9 cellular contexts compared by ENCODE assay signal in genomic region chr3:50327129-50327528, GRCh38. TPM values are rescaled to one million over a fixed set of nuclear protein-coding genes. Genes with fewer than 3 reads are reported as not detected.
DNase-seq lines count a peak whose midpoint lies in the region; ATAC-seq, FAIRE-seq and TF ChIP-seq lines count a peak whose summit lies in the region.
"Had no signal": no experiment of that assay in that cellular context is flagged by ENCODE, and none has a peak within 500 bp of the region (broad histone marks: within the 10 kb centered on the region; RNA-seq: fewer than 3 reads in every experiment).

No MANE protein-coding gene starts in this region.

- no peaks in the 10 kb centered on the region for H3K27me3 Mint-ChIP-seq in activated naive CD4-positive, alpha-beta T cell treated with anti-CD3 and anti-CD28 coated beads, Interleukin-2, amount 10 ng/mL, durations not matched to agents 7 days and 5 days

- H3K27me3 ChIP-seq in K562 (ENCODE audit: control insufficient read depth in 2 of 2, insufficient read depth in 2 of 2, low read length in 2 of 2) (no peaks in the 10 kb centered on the region), mesenchymal stem cell (ENCODE audit: control insufficient read depth in 1 of 2, insufficient read depth in 1 of 2, low read length in 2 of 2) (no peaks in the 10 kb centered on the region), upper lobe of right lung (no peaks in the 10 kb centered on the region)

- no peak overlapping the region for H2BK15ac ChIP-seq in mesenchymal stem cell (ENCODE audit: low read depth, poor library complexity, severe bottlenecking)

- peak overlapping the region; percentile 86 for H3K4me2 ChIP-seq in K562 (ENCODE audit: insufficient read depth, low read length)
- H3K4me2 ChIP-seq in mesenchymal stem cell (ENCODE audit: low read length, poor library complexity, severe bottlenecking): peak overlapping the region; percentile 82

- H3K36me3 Mint-ChIP-seq in activated naive CD4-positive, alpha-beta T cell treated with anti-CD3 and anti-CD28 coated beads, Interleukin-2, amount 10 ng/mL, durations not matched to agents 7 days and 5 days: peaks cover 28% of the 10 kb centered on the region

- peaks cover 31% of the 10 kb centered on the region for H3K4me1 Mint-ChIP-seq in activated naive CD4-positive, alpha-beta T cell treated with anti-CD3 and anti-CD28 coated beads, Interleukin-2, amount 10 ng/mL, durations not matched to agents 7 days and 5 days

- no peak overlapping the region for H4K8ac ChIP-seq in mesenchymal stem cell (ENCODE audit: low read length)

- no peak for TF ChIP-seq POLR2A in K562 (conservative IDR thresholded peaks at IDR 0.05)

- no peak overlapping the region for H2AK5ac ChIP-seq in mesenchymal stem cell (ENCODE audit: low read length, severe bottlenecking)

- no peak overlapping the region for H2BK5ac ChIP-seq in mesenchymal stem cell (ENCODE audit: low read depth, low read length, poor library complexity, severe bottlenecking)

- peak overlapping the region; percentile 93 for H3K4me3 Mint-ChIP-seq in activated naive CD4-positive, alpha-beta T cell treated with anti-CD3 and anti-CD28 coated beads, Interleukin-2, amount 10 ng/mL, durations not matched to agents 7 days and 5 days

- intact Hi-C loops in K562 (cut with micrococcal nuclease): no loop called here
- intact Hi-C loops in upper lobe of right lung (cut with DNase I): no loop called here

- in situ Hi-C loops in K562 (cut with MboI): no loop called here

- H3K27ac ChIP-seq in K562 (ENCODE audit: extremely low read depth, low read depth, low read length) (peak overlapping the region; percentile 54), mesenchymal stem cell (ENCODE audit: low read length, poor library complexity, severe bottlenecking) (no peak overlapping the region), upper lobe of right lung (peak overlapping the region; percentile 89)

- no peak overlapping the region for H2BK12ac ChIP-seq in mesenchymal stem cell (ENCODE audit: low read length in 2 of 2)

- H3K27ac Mint-ChIP-seq in activated naive CD4-positive, alpha-beta T cell treated with anti-CD3 and anti-CD28 coated beads, Interleukin-2, amount 10 ng/mL, durations not matched to agents 7 days and 5 days: peak overlapping the region; percentile 52

- H3K4ac ChIP-seq in mesenchymal stem cell (ENCODE audit: low read depth in 1 of 2, low read length in 2 of 2): peak overlapping the region in 1 of 2 experiments; percentile 47

- H2BK120ac ChIP-seq in mesenchymal stem cell (ENCODE audit: low read depth, low read length): no peak overlapping the region

- H3K9me1 ChIP-seq in K562 (ENCODE audit: control insufficient read depth, insufficient read depth, low read length): no peaks in the 10 kb centered on the region

- CTCF ChIA-PET in activated naive CD4-positive, alpha-beta T cell treated with anti-CD3 and anti-CD28 coated beads, Interleukin-2, amount 10 ng/mL, durations not matched to agents 7 days and 5 days (lab: Charles Lee): interaction anchor here (1.1 kb wide), 1 partner anchor 24 kb away, joined by 3 read pairs; the partner anchor contains the start of gene HYAL1
- CTCF ChIA-PET in K562 (lab: Yijun Ruan, JAX; ENCODE audit: low intra/inter-chr PET ratio): no interaction called here

- peaks cover 20% of the 10 kb centered on the region for H3K79me2 ChIP-seq in K562 (ENCODE audit: control insufficient read depth, insufficient read depth, low read length)

- no peak overlapping the region for H3K18ac ChIP-seq in mesenchymal stem cell (ENCODE audit: low read depth in 1 of 2, low read length in 2 of 2)

- no peak for FAIRE-seq in K562 (lab: Jason Lieb, UNC)

- peaks cover 55% of the 10 kb centered on the region; the same call in 2 of the 3 replicates for H3K36me3 ChIP-seq in K562 (ENCODE audit: control insufficient read depth, insufficient read depth, low read length)
- peaks cover 47 to 59% of the 10 kb centered on the region in 2 experiments for H3K36me3 ChIP-seq in mesenchymal stem cell (ENCODE audit: control insufficient read depth in 1 of 2, insufficient read depth in 2 of 2, low read depth in 1 of 2, low read length in 2 of 2)
- H3K36me3 ChIP-seq in upper lobe of right lung: peaks cover 42% of the 10 kb centered on the region

- BruUV-seq in K562 (replicated peaks; lab: Mats Ljungman, UMichigan): no TSS peak

- TF ChIP-seq RAD21 in K562 (CRISPR knock-in tag; conservative IDR thresholded peaks at IDR 0.05 in 1 of 2, IDR thresholded peaks at IDR 0.05 in 1 of 2): no peak

- TF ChIP-seq CTCF in K562 (IDR thresholded peaks at IDR 0.05 in 2 of 3, conservative IDR thresholded peaks at IDR 0.05 in 1 of 3; ENCODE audit: insufficient read depth in 2 of 3, low read depth in 1 of 3, low read length in 3 of 3) (no peak), upper lobe of right lung (IDR thresholded peaks at IDR 0.05) (no peak)

- H3K9me3 ChIP-seq in K562 (replicated peaks; ENCODE audit: control insufficient read depth, insufficient read depth, low read depth, low read length) (no peaks in the 10 kb centered on the region), mesenchymal stem cell (ENCODE audit: control insufficient read depth, low read length) (no peaks in the 10 kb centered on the region), upper lobe of right lung (no peaks in the 10 kb centered on the region)

- no peak overlapping the region for H2AFZ ChIP-seq in K562 (ENCODE audit: low read depth, low read length)
- no peak overlapping the region for H2AFZ ChIP-seq in mesenchymal stem cell (ENCODE audit: low read depth, low read length)

- peaks cover 32% of the 10 kb centered on the region for H3K79me1 ChIP-seq in mesenchymal stem cell (replicated peaks; ENCODE audit: low read length, poor library complexity, severe bottlenecking)

- 0 out of 2 replicates have a peak, but pooled peaks cover 4% of the 10 kb centered on the region for H4K20me1 ChIP-seq in K562 (replicated peaks; ENCODE audit: control insufficient read depth, insufficient read depth, low read length)

- TF ChIP-seq EP300 in K562 (IDR thresholded peaks at IDR 0.05; ENCODE audit: low read length): no peak

- H4K91ac ChIP-seq in mesenchymal stem cell (ENCODE audit: low read length): no peak overlapping the region

- no peak overlapping the region for H3K23ac ChIP-seq in mesenchymal stem cell (ENCODE audit: low read length in 2 of 2)

- H3K4me3 ChIP-seq in K562 (peak overlapping the region; percentile 84), mesenchymal stem cell (ENCODE audit: insufficient read depth in 1 of 2, low read depth in 1 of 2, low read length in 2 of 2) (peak overlapping the region; percentile 30 to 94), upper lobe of right lung (peak overlapping the region; percentile 99)

- no peak for DNase-seq in activated naive CD4-positive, alpha-beta T cell treated with anti-CD3 and anti-CD28 coated beads, Interleukin-2, amount 10 ng/mL, durations not matched to agents 7 days and 5 days
- DNase-seq in activated naive CD4-positive, alpha-beta T cell treated with Interleukin-2 at 50 U/mL for 16 hours: no peak
- DNase-seq in K562 (ENCODE audit: extremely low read depth in 1 of 4, low spot score in 3 of 4) (no peak), mesenchymal stem cell (no peak), upper lobe of right lung (no peak), glomerular visceral epithelial cell (ENCODE audit: extremely low spot score) (no peak)
- DNase-seq: DMS53 had no signal

- peak overlapping the region; percentile 78 to 98 for H3K9ac ChIP-seq in K562 (ENCODE audit: insufficient read depth in 1 of 2, low read depth in 2 of 2, low read length in 2 of 2)
- peak overlapping the region; percentile 96 for H3K9ac ChIP-seq in mesenchymal stem cell (ENCODE audit: low read length)

- ATAC-seq in K562 (no peak), upper lobe of right lung (no peak), HG03097 (IDR thresholded peaks at IDR 0.05; ENCODE audit: low FRiP score, unreplicated experiment) (no peak), HG03045 (IDR thresholded peaks at IDR 0.05; ENCODE audit: unreplicated experiment) (no peak)

- 27% methylated on average over 4 of the region's 4 CpGs for WGBS in K562 (ENCODE audit: insufficient coverage, low coverage, missing lambda C conversion rate)
- WGBS in mesenchymal stem cell: 81% methylated on average over 4 of the region's 4 CpGs

- no peak overlapping the region for H3K14ac ChIP-seq in mesenchymal stem cell (ENCODE audit: low read length in 2 of 2)

- H3K9me3 Mint-ChIP-seq in activated naive CD4-positive, alpha-beta T cell treated with anti-CD3 and anti-CD28 coated beads, Interleukin-2, amount 10 ng/mL, durations not matched to agents 7 days and 5 days: no peaks in the 10 kb centered on the region

- POLR2A ChIA-PET in K562 (lab: Yijun Ruan, JAX): interaction anchor here (0.7 to 2.1 kb wide), 4 partner anchors 10 to 35 kb away, joined by 3 to 31 read pairs (median 4); no protein-coding TSS in a partner anchor

- H3K4me1 ChIP-seq in K562 (replicated peaks in 1 of 2; ENCODE audit: control insufficient read depth in 2 of 2, insufficient read depth in 2 of 2, low read length in 2 of 2) (peaks cover 13 to 35% of the 10 kb centered on the region in 2 experiments; a peak in 4 of 5 replicates), mesenchymal stem cell (ENCODE audit: control insufficient read depth, insufficient read depth, low read depth, low read length) (peaks cover 21% of the 10 kb centered on the region), upper lobe of right lung (peaks cover 40% of the 10 kb centered on the region)

RNA-seq across cellular contexts. Expression of gene TUSC2, which starts 0.9 kb away (rescaled TPM):
- 4.5 and 14.6 TPM in 2 replicates for total RNA-seq in K562 (2011; cell fraction: chromatin; rRNA removed; ENCODE audit: low replicate concordance)
- total RNA-seq in K562 (2011; cell fraction: nucleolus; rRNA removed): 13.3 and 14.6 TPM in 2 replicates
- total RNA-seq in K562 (2011; cell fraction: nucleoplasm; rRNA removed): 12.8 and 17.5 TPM in 2 replicates
- 39.9 TPM in 2 replicates for total RNA-seq in K562 (2014; rRNA removed)
- 14.5 and 16.1 TPM in 2 replicates for total RNA-seq in K562 (2014; rRNA removed; fragmentation: Illumina TruSeq; extraction: Trizol)
- 17.2 and 18.5 TPM in 2 replicates for total RNA-seq in K562 (2015; rRNA removed; fragmentation: Illumina TruSeq; extraction: Trizol)
- 24.6 and 25.8 TPM in 2 replicates for total RNA-seq in K562 (2021)
- 28.0 and 28.4 TPM in 2 replicates for polyA plus RNA-seq in K562 (2011; rRNA removed)
- polyA plus RNA-seq in K562 (2011; cell fraction: cytosol; rRNA removed): 37.6 and 58.4 TPM in 2 replicates
- polyA plus RNA-seq in K562 (2011; cell fraction: nucleus; rRNA removed): 21.9 and 23.6 TPM in 2 replicates
- polyA plus RNA-seq in K562 (2012): 19.2 and 26.6 TPM in 2 replicates
- 24.2 and 26.1 TPM in 2 replicates for polyA plus RNA-seq in K562 (2014; fragmentation: Illumina TruSeq; extraction: Trizol)
- polyA plus RNA-seq in K562 (2014; fragmentation: Nextera tagmentation; extraction: Ambion mirVana): 1 to 10 TPM; 2.8 to 4.4 TPM
- 60.5 and 67.5 TPM in 2 replicates for polyA plus RNA-seq in K562 (2014; rRNA removed)
- polyA minus RNA-seq in K562 (2011; rRNA and poly(A)+ RNA removed): 7.5 and 10.5 TPM in 2 replicates
- 5.4 and 8.1 TPM in 2 replicates for polyA minus RNA-seq in K562 (2011; cell fraction: cytosol; rRNA and poly(A)+ RNA removed)
- polyA minus RNA-seq in K562 (2011; cell fraction: nucleus; rRNA and poly(A)+ RNA removed): 4.4 and 6.6 TPM in 2 replicates
- polyA plus RNA-seq in mesenchymal stem cell (2013, experiment 1 of 2): 23.7 TPM
- polyA plus RNA-seq in mesenchymal stem cell (2013, experiment 2 of 2): 23.1 TPM
- total RNA-seq in upper lobe of right lung: 29.2 TPM

RNA-seq across cellular contexts. Expression of gene HYAL2, which starts 4.6 kb away (rescaled TPM):
- 8.0 and 38.1 TPM in 2 replicates for total RNA-seq in K562 (2011; cell fraction: chromatin; rRNA removed; ENCODE audit: low replicate concordance)
- 51.5 and 52.6 TPM in 2 replicates for total RNA-seq in K562 (2011; cell fraction: nucleolus; rRNA removed)
- total RNA-seq in K562 (2011; cell fraction: nucleoplasm; rRNA removed): 19.1 and 27.8 TPM in 2 replicates
- 18.4 and 22.7 TPM in 2 replicates for total RNA-seq in K562 (2014; rRNA removed)
- 3.1 and 4.0 TPM in 2 replicates for total RNA-seq in K562 (2014; rRNA removed; fragmentation: Illumina TruSeq; extraction: Trizol)
- 11.2 and 11.4 TPM in 2 replicates for total RNA-seq in K562 (2015; rRNA removed; fragmentation: Illumina TruSeq; extraction: Trizol)
- total RNA-seq in K562 (2021): 12.4 and 13.3 TPM in 2 replicates
- 13.4 and 18.8 TPM in 2 replicates for polyA plus RNA-seq in K562 (2011; rRNA removed)
- 24.8 and 51.5 TPM in 2 replicates for polyA plus RNA-seq in K562 (2011; cell fraction: cytosol; rRNA removed)
- 18.0 and 26.1 TPM in 2 replicates for polyA plus RNA-seq in K562 (2011; cell fraction: nucleus; rRNA removed)
- 10.3 and 10.6 TPM in 2 replicates for polyA plus RNA-seq in K562 (2012)
- polyA plus RNA-seq in K562 (2014; fragmentation: Illumina TruSeq; extraction: Trizol): 10.2 and 13.1 TPM in 2 replicates
- polyA plus RNA-seq in K562 (2014; fragmentation: Nextera tagmentation; extraction: Ambion mirVana): under 1 TPM in 1 of 2 experiments, not detected in 1; 0.36 TPM
- 11.4 and 19.4 TPM in 2 replicates for polyA plus RNA-seq in K562 (2014; rRNA removed)
- 9.3 and 12.8 TPM in 2 replicates for polyA minus RNA-seq in K562 (2011; rRNA and poly(A)+ RNA removed)
- polyA minus RNA-seq in K562 (2011; cell fraction: cytosol; rRNA and poly(A)+ RNA removed): 13.1 and 14.7 TPM in 2 replicates
- polyA minus RNA-seq in K562 (2011; cell fraction: nucleus; rRNA and poly(A)+ RNA removed): 14.7 and 16.8 TPM in 2 replicates
- polyA plus RNA-seq in mesenchymal stem cell (2013, experiment 1 of 2): 40.1 TPM
- 39.5 TPM for polyA plus RNA-seq in mesenchymal stem cell (2013, experiment 2 of 2)
- total RNA-seq in upper lobe of right lung: 303 TPM

RNA-seq across cellular contexts. Expression of gene RASSF1, which starts 13.5 kb away (rescaled TPM):
- total RNA-seq in K562 (2011; cell fraction: chromatin; rRNA removed; ENCODE audit: low replicate concordance): 39.9 and 84.0 TPM in 2 replicates
- 79.0 and 79.5 TPM in 2 replicates for total RNA-seq in K562 (2011; cell fraction: nucleolus; rRNA removed)
- total RNA-seq in K562 (2011; cell fraction: nucleoplasm; rRNA removed): 56.5 and 60.1 TPM in 2 replicates
- total RNA-seq in K562 (2014; rRNA removed) (38.6 and 51.1 TPM in 2 replicates), K562 (2014; rRNA removed; fragmentation: Illumina TruSeq; extraction: Trizol) (14.5 and 15.3 TPM in 2 replicates), K562 (2015; rRNA removed; fragmentation: Illumina TruSeq; extraction: Trizol) (22.1 and 24.6 TPM in 2 replicates), K562 (2021) (32.5 and 32.9 TPM in 2 replicates), upper lobe of right lung (39.1 TPM)
- polyA plus RNA-seq in K562 (2011; rRNA removed) (57.1 and 75.8 TPM in 2 replicates), K562 (2014; fragmentation: Illumina TruSeq; extraction: Trizol) (22.8 and 27.7 TPM in 2 replicates), K562 (2014; fragmentation: Nextera tagmentation; extraction: Ambion mirVana) (1 to 10 TPM; 3.6 to 7.0 TPM), K562 (2014; rRNA removed) (50.8 and 56.8 TPM in 2 replicates)
- polyA plus RNA-seq in K562 (2011; cell fraction: cytosol; rRNA removed): 67.7 and 69.8 TPM in 2 replicates
- polyA plus RNA-seq in K562 (2011; cell fraction: nucleus; rRNA removed): 96.6 and 97.5 TPM in 2 replicates
- 31.0 and 45.4 TPM in 2 replicates for polyA plus RNA-seq in K562 (2012)
- polyA minus RNA-seq in K562 (2011; rRNA and poly(A)+ RNA removed): 15.3 and 20.9 TPM in 2 replicates
- polyA minus RNA-seq in K562 (2011; cell fraction: cytosol; rRNA and poly(A)+ RNA removed): 18.1 and 21.2 TPM in 2 replicates
- polyA minus RNA-seq in K562 (2011; cell fraction: nucleus; rRNA and poly(A)+ RNA removed): 22.6 and 30.2 TPM in 2 replicates
- 12.3 TPM for polyA plus RNA-seq in mesenchymal stem cell (2013, experiment 1 of 2)
- polyA plus RNA-seq in mesenchymal stem cell (2013, experiment 2 of 2): 12.4 TPM

RNA-seq across cellular contexts. Expression of gene ZMYND10, which starts 18.4 kb away (rescaled TPM):
- 4.5 and 12.0 TPM in 2 replicates for total RNA-seq in K562 (2011; cell fraction: chromatin; rRNA removed; ENCODE audit: low replicate concordance)
- total RNA-seq in K562 (2011; cell fraction: nucleolus; rRNA removed): 9.2 and 9.7 TPM in 2 replicates
- total RNA-seq in K562 (2011; cell fraction: nucleoplasm; rRNA removed): 4.2 and 5.0 TPM in 2 replicates
- 2.7 and 2.8 TPM in 2 replicates for total RNA-seq in K562 (2014; rRNA removed)
- total RNA-seq in K562 (2014; rRNA removed; fragmentation: Illumina TruSeq; extraction: Trizol): 0.35 and 0.51 TPM in 2 replicates
- total RNA-seq in K562 (2015; rRNA removed; fragmentation: Illumina TruSeq; extraction: Trizol): 0.36 and 0.60 TPM in 2 replicates
- 1.1 and 1.3 TPM in 2 replicates for total RNA-seq in K562 (2021)
- polyA plus RNA-seq in K562 (2011; rRNA removed): 0.93 and 2.8 TPM in 2 replicates
- 1.1 and 1.7 TPM in 2 replicates for polyA plus RNA-seq in K562 (2011; cell fraction: cytosol; rRNA removed)
- 9.1 and 11.3 TPM in 2 replicates for polyA plus RNA-seq in K562 (2011; cell fraction: nucleus; rRNA removed)
- polyA plus RNA-seq in K562 (2012): 0.99 and 1.8 TPM in 2 replicates
- polyA plus RNA-seq in K562 (2014; fragmentation: Illumina TruSeq; extraction: Trizol): 0.46 and 0.70 TPM in 2 replicates
- polyA plus RNA-seq in K562 (2014; fragmentation: Nextera tagmentation; extraction: Ambion mirVana): under 1 TPM; 0.20 to 0.29 TPM
- 0.88 TPM in 2 replicates for polyA plus RNA-seq in K562 (2014; rRNA removed)
- 0.30 and 0.35 TPM in 2 replicates for polyA minus RNA-seq in K562 (2011; rRNA and poly(A)+ RNA removed)
- not detected in 2 replicates for polyA minus RNA-seq in K562 (2011; cell fraction: cytosol; rRNA and poly(A)+ RNA removed)
- polyA minus RNA-seq in K562 (2011; cell fraction: nucleus; rRNA and poly(A)+ RNA removed): 1.5 and 3.0 TPM in 2 replicates
- 0.48 TPM for polyA plus RNA-seq in mesenchymal stem cell (2013, experiment 1 of 2)
- 0.79 TPM for polyA plus RNA-seq in mesenchymal stem cell (2013, experiment 2 of 2)
- total RNA-seq in upper lobe of right lung: 2.8 TPM

RNA-seq across cellular contexts. Expression of gene NPRL2, which starts 23.4 kb away (rescaled TPM):
- total RNA-seq in K562 (2011; cell fraction: chromatin; rRNA removed; ENCODE audit: low replicate concordance): 31.9 and 82.5 TPM in 2 replicates
- total RNA-seq in K562 (2011; cell fraction: nucleolus; rRNA removed): 54.7 and 55.0 TPM in 2 replicates
- 34.4 and 38.9 TPM in 2 replicates for total RNA-seq in K562 (2011; cell fraction: nucleoplasm; rRNA removed)
- 23.1 and 35.9 TPM in 2 replicates for total RNA-seq in K562 (2014; rRNA removed)
- total RNA-seq in K562 (2014; rRNA removed; fragmentation: Illumina TruSeq; extraction: Trizol): 14.9 and 17.4 TPM in 2 replicates
- total RNA-seq in K562 (2015; rRNA removed; fragmentation: Illumina TruSeq; extraction: Trizol): 18.1 and 23.1 TPM in 2 replicates
- 17.6 and 25.4 TPM in 2 replicates for total RNA-seq in K562 (2021)
- polyA plus RNA-seq in K562 (2011; rRNA removed): 40.4 and 47.7 TPM in 2 replicates
- 43.2 and 60.1 TPM in 2 replicates for polyA plus RNA-seq in K562 (2011; cell fraction: cytosol; rRNA removed)
- polyA plus RNA-seq in K562 (2011; cell fraction: nucleus; rRNA removed): 134 and 144 TPM in 2 replicates
- polyA plus RNA-seq in K562 (2012): 21.5 and 25.0 TPM in 2 replicates
- polyA plus RNA-seq in K562 (2014; fragmentation: Illumina TruSeq; extraction: Trizol): 23.2 and 24.4 TPM in 2 replicates
- polyA plus RNA-seq in K562 (2014; fragmentation: Nextera tagmentation; extraction: Ambion mirVana): 10 to 100 TPM; 27.5 to 40.4 TPM
- 26.0 and 33.8 TPM in 2 replicates for polyA plus RNA-seq in K562 (2014; rRNA removed)
- 26.6 and 39.0 TPM in 2 replicates for polyA minus RNA-seq in K562 (2011; rRNA and poly(A)+ RNA removed)
- polyA minus RNA-seq in K562 (2011; cell fraction: cytosol; rRNA and poly(A)+ RNA removed): 14.7 and 14.8 TPM in 2 replicates
- polyA minus RNA-seq in K562 (2011; cell fraction: nucleus; rRNA and poly(A)+ RNA removed): 22.8 and 39.8 TPM in 2 replicates
- polyA plus RNA-seq in mesenchymal stem cell (2013, experiment 1 of 2): 10.6 TPM
- 9.1 TPM for polyA plus RNA-seq in mesenchymal stem cell (2013, experiment 2 of 2)
- total RNA-seq in upper lobe of right lung: 21.6 TPM
